In the genomic region with DNA sequence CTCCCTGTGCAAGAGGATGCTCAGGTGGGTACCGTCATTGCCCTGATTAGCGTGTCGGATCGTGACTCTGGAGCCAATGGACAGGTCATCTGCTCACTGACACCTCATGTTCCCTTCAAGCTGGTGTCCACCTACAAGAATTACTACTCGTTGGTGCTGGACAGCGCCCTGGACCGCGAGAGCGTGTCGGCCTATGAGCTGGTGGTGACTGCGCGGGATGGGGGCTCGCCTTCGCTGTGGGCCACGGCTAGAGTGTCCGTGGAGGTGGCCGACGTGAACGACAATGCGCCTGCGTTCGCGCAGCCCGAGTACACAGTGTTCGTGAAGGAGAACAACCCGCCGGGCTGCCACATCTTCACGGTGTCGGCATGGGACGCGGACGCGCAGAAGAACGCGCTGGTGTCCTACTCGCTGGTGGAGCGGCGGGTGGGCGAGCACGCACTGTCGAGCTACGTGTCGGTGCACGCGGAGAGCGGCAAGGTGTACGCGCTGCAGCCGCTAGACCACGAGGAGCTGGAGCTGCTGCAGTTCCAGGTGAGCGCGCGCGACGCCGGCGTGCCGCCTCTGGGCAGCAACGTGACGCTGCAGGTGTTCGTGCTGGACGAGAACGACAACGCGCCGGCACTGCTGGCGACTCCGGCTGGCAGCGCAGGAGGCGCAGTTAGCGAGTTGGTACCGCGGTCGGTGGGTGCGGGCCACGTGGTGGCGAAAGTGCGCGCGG, we compare ENCODE assay signal across 12 cellular contexts. TPM values are rescaled to one million over a fixed set of nuclear protein-coding genes. Genes with fewer than 3 reads are reported as not detected.
"Had no signal": no experiment of that assay in that cellular context is flagged by ENCODE, and none has a peak within 500 bp of the region (broad histone marks: within the 10 kb centered on the region; RNA-seq: fewer than 3 reads in every experiment).

No MANE protein-coding gene starts in this region.

RNA-seq across cellular contexts. Expression of a gene that starts 1.6 kb away (rescaled TPM):
- total RNA-seq: activated CD4-positive, alpha-beta memory T cell treated with anti-CD3 and anti-CD28 coated beads for 36 hours; activated CD4-positive, alpha-beta T cell treated with anti-CD3 and anti-CD28 coated beads for 36 hours; activated naive CD4-positive, alpha-beta T cell treated with anti-CD3 and anti-CD28 coated beads for 36 hours; activated naive CD4-positive, alpha-beta T cell treated with anti-CD3 and anti-CD28 coated beads, Interleukin-2, amount 50 U/mL, for 72 hours; activated T-cell treated with anti-CD3 and anti-CD28 coated beads, Interleukin-2, amount 50 U/mL, for 4 hours; activated T-helper 1 cell treated with anti-CD3 and anti-CD28 coated beads, Interleukin-12 subunit alpha, Interleukin-12 subunit beta, Interleukin-2, Interleukin-4 antibody, amounts not matched to agents 30 ng/mL and 10 ng/mL and 1 ng/mL, durations not matched to agents 14 hours and 24 hours and 36 hours; K562; M059J; OCI-LY7; SJSA1 had no signal
- polyA plus RNA-seq: K562 had no signal

RNA-seq across cellular contexts. Expression of a gene that starts 5.2 kb away (rescaled TPM):
- total RNA-seq: activated CD4-positive, alpha-beta memory T cell treated with anti-CD3 and anti-CD28 coated beads for 36 hours; activated CD4-positive, alpha-beta T cell treated with anti-CD3 and anti-CD28 coated beads for 36 hours; activated naive CD4-positive, alpha-beta T cell treated with anti-CD3 and anti-CD28 coated beads for 36 hours; activated naive CD4-positive, alpha-beta T cell treated with anti-CD3 and anti-CD28 coated beads, Interleukin-2, amount 50 U/mL, for 72 hours; activated T-cell treated with anti-CD3 and anti-CD28 coated beads, Interleukin-2, amount 50 U/mL, for 4 hours; activated T-helper 1 cell treated with anti-CD3 and anti-CD28 coated beads, Interleukin-12 subunit alpha, Interleukin-12 subunit beta, Interleukin-2, Interleukin-4 antibody, amounts not matched to agents 30 ng/mL and 10 ng/mL and 1 ng/mL, durations not matched to agents 14 hours and 24 hours and 36 hours; K562; M059J; OCI-LY7; SJSA1 had no signal
- polyA plus RNA-seq: K562, SK-N-SH had no signal

RNA-seq across cellular contexts. Expression of a gene that starts 7.9 kb away (rescaled TPM):
- total RNA-seq: activated CD4-positive, alpha-beta memory T cell treated with anti-CD3 and anti-CD28 coated beads for 36 hours; activated CD4-positive, alpha-beta T cell treated with anti-CD3 and anti-CD28 coated beads for 36 hours; activated naive CD4-positive, alpha-beta T cell treated with anti-CD3 and anti-CD28 coated beads for 36 hours; activated naive CD4-positive, alpha-beta T cell treated with anti-CD3 and anti-CD28 coated beads, Interleukin-2, amount 50 U/mL, for 72 hours; activated T-cell treated with anti-CD3 and anti-CD28 coated beads, Interleukin-2, amount 50 U/mL, for 4 hours; activated T-helper 1 cell treated with anti-CD3 and anti-CD28 coated beads, Interleukin-12 subunit alpha, Interleukin-12 subunit beta, Interleukin-2, Interleukin-4 antibody, amounts not matched to agents 30 ng/mL and 10 ng/mL and 1 ng/mL, durations not matched to agents 14 hours and 24 hours and 36 hours; K562; OCI-LY7; SJSA1 had no signal
- polyA plus RNA-seq: K562, SK-N-SH had no signal

RNA-seq across cellular contexts. Expression of a gene that starts 21.0 kb away (rescaled TPM):
- total RNA-seq: activated CD4-positive, alpha-beta memory T cell treated with anti-CD3 and anti-CD28 coated beads for 36 hours; activated CD4-positive, alpha-beta T cell treated with anti-CD3 and anti-CD28 coated beads for 36 hours; activated naive CD4-positive, alpha-beta T cell treated with anti-CD3 and anti-CD28 coated beads for 36 hours; activated naive CD4-positive, alpha-beta T cell treated with anti-CD3 and anti-CD28 coated beads, Interleukin-2, amount 50 U/mL, for 72 hours; activated T-cell treated with anti-CD3 and anti-CD28 coated beads, Interleukin-2, amount 50 U/mL, for 4 hours; activated T-helper 1 cell treated with anti-CD3 and anti-CD28 coated beads, Interleukin-12 subunit alpha, Interleukin-12 subunit beta, Interleukin-2, Interleukin-4 antibody, amounts not matched to agents 30 ng/mL and 10 ng/mL and 1 ng/mL, durations not matched to agents 14 hours and 24 hours and 36 hours; K562; M059J; OCI-LY7; SJSA1 had no signal
- polyA plus RNA-seq: K562 had no signal

RNA-seq across cellular contexts. Expression of a gene that starts 28.5 kb away (rescaled TPM):
- total RNA-seq: activated CD4-positive, alpha-beta memory T cell treated with anti-CD3 and anti-CD28 coated beads for 36 hours; activated CD4-positive, alpha-beta T cell treated with anti-CD3 and anti-CD28 coated beads for 36 hours; activated naive CD4-positive, alpha-beta T cell treated with anti-CD3 and anti-CD28 coated beads for 36 hours; activated naive CD4-positive, alpha-beta T cell treated with anti-CD3 and anti-CD28 coated beads, Interleukin-2, amount 50 U/mL, for 72 hours; activated T-cell treated with anti-CD3 and anti-CD28 coated beads, Interleukin-2, amount 50 U/mL, for 4 hours; activated T-helper 1 cell treated with anti-CD3 and anti-CD28 coated beads, Interleukin-12 subunit alpha, Interleukin-12 subunit beta, Interleukin-2, Interleukin-4 antibody, amounts not matched to agents 30 ng/mL and 10 ng/mL and 1 ng/mL, durations not matched to agents 14 hours and 24 hours and 36 hours; K562; M059J; OCI-LY7 had no signal
- polyA plus RNA-seq: adrenal gland, K562 had no signal
